In genomic region chr10:132763545-132763944, GRCh38 we compare ENCODE assay signal across 23 cellular contexts. TPM values are rescaled to one million over a fixed set of nuclear protein-coding genes. Genes with fewer than 3 reads are reported as not detected.
A peak's percentile ranks its signal among the peaks of the same experiment; 100 is the strongest.
DNase-seq lines count a peak whose midpoint lies in the region; ATAC-seq, FAIRE-seq and TF ChIP-seq lines count a peak whose summit lies in the region.
"Had no signal": no experiment of that assay in that cellular context is flagged by ENCODE, and none has a peak within 500 bp of the region (broad histone marks: within the 10 kb centered on the region; RNA-seq: fewer than 3 reads in every experiment).

No MANE protein-coding gene starts in this region.

- H3K4me2 ChIP-seq in HepG2 (ENCODE audit: low read depth, low read length) = no peak overlapping the region
- H3K4me2 ChIP-seq: A549, GM23338 had no signal

- H3K4me1 Mint-ChIP-seq in stimulated activated memory B cell treated with anti-CD40 and anti-IgM and Interleukin-4, amounts not matched to agents 10 μg/mL and 1 μg/mL and 100 μg/mL, for 72 hours = peaks cover 8% of the 10 kb centered on the region
- peaks cover 10% of the 10 kb centered on the region for H3K4me1 Mint-ChIP-seq in CD4-positive, alpha-beta T cell (ENCODE audit: low read depth)
- H3K4me1 Mint-ChIP-seq: GM23338 had no signal

- H3K27ac Mint-ChIP-seq in stimulated activated memory B cell treated with anti-CD40 and anti-IgM and Interleukin-4, amounts not matched to agents 10 μg/mL and 1 μg/mL and 100 μg/mL, for 72 hours = no peak overlapping the region
- H3K27ac Mint-ChIP-seq in CD4-positive, alpha-beta T cell = no peak overlapping the region

- H3K9me3 ChIP-seq in HepG2 (ENCODE audit: low read length) (no peaks in the 10 kb centered on the region), right lobe of liver (no peaks in the 10 kb centered on the region)
- H3K9me3 ChIP-seq in CD4-positive, alpha-beta T cell (ENCODE audit: control insufficient read depth, low read length) = no peaks in the 10 kb centered on the region
- H3K9me3 ChIP-seq: A549 had no signal

- no peaks in the 10 kb centered on the region; a peak in 1 of 5 replicates for H3K36me3 ChIP-seq in HepG2 (replicated peaks in 1 of 2; ENCODE audit: control insufficient read depth in 1 of 2, insufficient read depth in 2 of 2, low read length in 2 of 2)
- no peaks in the 10 kb centered on the region for H3K36me3 ChIP-seq in right lobe of liver

- H4K20me1 ChIP-seq in HepG2 (ENCODE audit: insufficient read depth, low read length) = no peaks in the 10 kb centered on the region

- CTCF ChIA-PET in HepG2 (lab: Yijun Ruan, JAX; ENCODE audit: low intra/inter-chr PET ratio, low total read pairs) = no interaction called here
- CTCF ChIA-PET in CD4-positive, alpha-beta T cell (lab: Charles Lee) = no interaction called here

- H3K4me3 Mint-ChIP-seq in stimulated activated memory B cell treated with anti-CD40 and anti-IgM and Interleukin-4, amounts not matched to agents 10 μg/mL and 1 μg/mL and 100 μg/mL, for 72 hours = no peak overlapping the region
- H3K4me3 Mint-ChIP-seq in CD4-positive, alpha-beta T cell = no peak overlapping the region
- H3K4me3 Mint-ChIP-seq: CD4-positive, alpha-beta memory T cell; GM23338 had no signal

- no peak for TF ChIP-seq EP300 in HepG2 (IDR thresholded peaks at IDR 0.05; ENCODE audit: low read depth in 2 of 2, low read length in 2 of 2)
- TF ChIP-seq EP300 in HepG2 (CRISPR knock-in tag; IDR thresholded peaks at IDR 0.05; ENCODE audit: borderline replicate concordance) = no peak

- no peak for FAIRE-seq in HepG2 (lab: Jason Lieb, UNC)
- FAIRE-seq: A549, GM12892, GM18507, H54 had no signal

- H3K27ac ChIP-seq in HepG2 (ENCODE audit: extremely low read length, insufficient read depth, low read length) (no peak overlapping the region), right lobe of liver (no peak overlapping the region), cingulate gyrus (ENCODE audit: low read depth, low read length) (peak overlapping the region; percentile 2), temporal lobe (ENCODE audit: low read depth, low read length) (peak overlapping the region; percentile 56)
- H3K27ac ChIP-seq in CD4-positive, alpha-beta T cell (ENCODE audit: low read depth, low read length) = no peak overlapping the region
- H3K27ac ChIP-seq: 22Rv1, A549, C4-2B, HL-60 had no signal

- ATAC-seq in HepG2 (no peak), right lobe of liver (no peak)
- no peak for ATAC-seq in stimulated activated memory B cell treated with anti-CD40 and anti-IgM and Interleukin-4, amounts not matched to agents 10 μg/mL and 1 μg/mL and 100 μg/mL, for 72 hours
- ATAC-seq in CD4-positive, alpha-beta T cell (ENCODE audit: poor library complexity) = no peak
- ATAC-seq: A549, GM23338 had no signal

- H3K4me1 ChIP-seq in HepG2 (ENCODE audit: insufficient read depth, low read length) (no peaks in the 10 kb centered on the region), right lobe of liver (no peaks in the 10 kb centered on the region)
- H3K4me1 ChIP-seq: A549 had no signal

- no TSS peak for BruUV-seq in HepG2 (replicated peaks; lab: Mats Ljungman, UMichigan)

- H3K36me3 Mint-ChIP-seq in stimulated activated memory B cell treated with anti-CD40 and anti-IgM and Interleukin-4, amounts not matched to agents 10 μg/mL and 1 μg/mL and 100 μg/mL, for 72 hours = peaks cover 69% of the 10 kb centered on the region
- H3K36me3 Mint-ChIP-seq in CD4-positive, alpha-beta T cell (ENCODE audit: low read depth) = peaks cover 14% of the 10 kb centered on the region

- no peak for TF ChIP-seq CTCF in HepG2 (CRISPR knock-in tag; IDR thresholded peaks at IDR 0.05)
- no peak for TF ChIP-seq CTCF in right lobe of liver (IDR thresholded peaks at IDR 0.05)
- no peak for TF ChIP-seq CTCF in CD4-positive, alpha-beta T cell (IDR thresholded peaks at IDR 0.05)

- DNase-seq in HepG2 (ENCODE audit: low spot score) = no peak
- no peak for DNase-seq in right lobe of liver
- DNase-seq in HuH-7 (ENCODE audit: low spot score) = no peak
- DNase-seq in CD4-positive, alpha-beta T cell = no peak
- DNase-seq: AML-193; CD4-positive, alpha-beta memory T cell; DMS153; DMS79; GDM1; HCEC 1CT had no signal

- H3K9ac ChIP-seq in HepG2 (ENCODE audit: insufficient read depth, low read depth, low read length) = no peak overlapping the region

- no peak overlapping the region for H2AFZ ChIP-seq in HepG2 (ENCODE audit: low read length)
- H2AFZ ChIP-seq: GM23338 had no signal

- H3K27me3 ChIP-seq in HepG2 (ENCODE audit: control insufficient read depth in 1 of 2, insufficient read depth in 2 of 2, low read length in 2 of 2) = no peaks in the 10 kb centered on the region
- H3K27me3 ChIP-seq in right lobe of liver = no peaks in the 10 kb centered on the region
- no peaks in the 10 kb centered on the region for H3K27me3 ChIP-seq in CD4-positive, alpha-beta T cell (ENCODE audit: control insufficient read depth, insufficient read depth, low read length)

- in situ Hi-C loops in HepG2 (cut with HindIII; ENCODE audit: extremely low pct_ligation_motif_present, low pct_unique_long_range_greater_than_20kb) = no loop called here

- no peaks in the 10 kb centered on the region for H3K27me3 Mint-ChIP-seq in stimulated activated memory B cell treated with anti-CD40 and anti-IgM and Interleukin-4, amounts not matched to agents 10 μg/mL and 1 μg/mL and 100 μg/mL, for 72 hours
- no peaks in the 10 kb centered on the region for H3K27me3 Mint-ChIP-seq in CD4-positive, alpha-beta T cell
- H3K27me3 Mint-ChIP-seq: CD4-positive, alpha-beta memory T cell had no signal

- 80% methylated on average over 1 of the region's 5 CpGs for WGBS in HepG2 (ENCODE audit: low lambda C conversion rate)
- 80% methylated on average over 1 of the region's 5 CpGs for WGBS in right lobe of liver (ENCODE audit: insufficient coverage, low coverage, low lambda C conversion rate, missing lambda C conversion rate)

- H3K79me2 ChIP-seq in HepG2 (ENCODE audit: insufficient read depth, low read length) = no peaks in the 10 kb centered on the region

- POLR2A ChIA-PET in HepG2 (lab: Yijun Ruan, JAX) = no interaction called here
- POLR2A ChIA-PET in CD4-positive, alpha-beta T cell (lab: Charles Lee) = no interaction called here

- no peak for TF ChIP-seq POLR2A in HepG2 (IDR thresholded peaks at IDR 0.05; ENCODE audit: insufficient read depth in 1 of 2, low read depth in 2 of 2, low read length in 2 of 2)
- no peak for TF ChIP-seq POLR2A in right lobe of liver (IDR thresholded peaks at IDR 0.05)

- no peak for TF ChIP-seq RAD21 in HepG2 (CRISPR knock-in tag; IDR thresholded peaks at IDR 0.05)

- intact Hi-C loops in HepG2 (cut with micrococcal nuclease; ENCODE audit: unreplicated experiment) (no loop called here), right lobe of liver (cut with DNase I) (no loop called here)
- intact Hi-C loops in CD4-positive, alpha-beta T cell (cut with DNase I, micrococcal nuclease) = no loop called here

- no peaks in the 10 kb centered on the region for H3K9me3 Mint-ChIP-seq in stimulated activated memory B cell treated with anti-CD40 and anti-IgM and Interleukin-4, amounts not matched to agents 10 μg/mL and 1 μg/mL and 100 μg/mL, for 72 hours
- H3K9me3 Mint-ChIP-seq in CD4-positive, alpha-beta T cell = no peaks in the 10 kb centered on the region

- no peak overlapping the region for H3K4me3 ChIP-seq in HepG2 (replicated peaks in 1 of 3; ENCODE audit: insufficient read depth in 1 of 3, low read depth in 2 of 3, low read length in 3 of 3)
- H3K4me3 ChIP-seq in right lobe of liver = no peak overlapping the region
- H3K4me3 ChIP-seq: A549, GM23338 had no signal

TF ChIP-seq in HepG2, 621 proteins besides CTCF, POLR2A, EP300 and RAD21 (continues in another document):
- TF ChIP-seq, protein P1, sequence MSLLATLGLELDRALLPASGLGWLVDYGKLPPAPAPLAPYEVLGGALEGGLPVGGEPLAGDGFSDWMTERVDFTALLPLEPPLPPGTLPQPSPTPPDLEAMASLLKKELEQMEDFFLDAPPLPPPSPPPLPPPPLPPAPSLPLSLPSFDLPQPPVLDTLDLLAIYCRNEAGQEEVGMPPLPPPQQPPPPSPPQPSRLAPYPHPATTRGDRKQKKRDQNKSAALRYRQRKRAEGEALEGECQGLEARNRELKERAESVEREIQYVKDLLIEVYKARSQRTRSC (CRISPR knock-in tag; IDR thresholded peaks at IDR 0.05; ENCODE audit: low read depth) = no peak

RNA-seq across cellular contexts. Expression of gene NKX6-2, which starts 22.4 kb away (rescaled TPM):
- not detected in 2 replicates for total RNA-seq in HepG2 (2016; rRNA removed; fragmentation: Illumina TruSeq; extraction: Trizol)
- total RNA-seq in HepG2 (2016; cell fraction: cytosol; rRNA removed; fragmentation: Illumina TruSeq; extraction: Trizol; ENCODE audit: low read depth) = not detected in 2 replicates
- total RNA-seq in HepG2 (2016; cell fraction: insoluble cytoplasmic fraction; rRNA removed; fragmentation: Illumina TruSeq; extraction: Trizol) = not detected in 2 replicates
- total RNA-seq in HepG2 (2016; cell fraction: membrane; rRNA removed; fragmentation: Illumina TruSeq; extraction: Trizol) = not detected in 2 replicates
- total RNA-seq in HepG2 (2016; cell fraction: nucleus; rRNA removed; fragmentation: Illumina TruSeq; extraction: Trizol) = not detected in 2 replicates
- polyA plus RNA-seq in HepG2 (2011; rRNA removed) = not detected in 2 replicates
- polyA plus RNA-seq in HepG2 (2011; cell fraction: cytosol; rRNA removed) = not detected in 2 replicates
- not detected in 2 replicates for polyA plus RNA-seq in HepG2 (2011; cell fraction: nucleus; rRNA removed)
- 0.52 and 1.5 TPM in 2 replicates for polyA plus RNA-seq in HepG2 (2012)
- not detected in 2 replicates for polyA plus RNA-seq in HepG2 (2016; cell fraction: cytosol; fragmentation: Illumina TruSeq; extraction: Trizol; ENCODE audit: low read depth)
- not detected in 2 replicates for polyA plus RNA-seq in HepG2 (2016; cell fraction: insoluble cytoplasmic fraction; fragmentation: Illumina TruSeq; extraction: Trizol; ENCODE audit: low read depth)
- polyA plus RNA-seq in HepG2 (2016; cell fraction: membrane; fragmentation: Illumina TruSeq; extraction: Trizol; ENCODE audit: low read depth) = not detected in 2 replicates
- polyA plus RNA-seq in HepG2 (2016; cell fraction: nucleus; fragmentation: Illumina TruSeq; extraction: Trizol; ENCODE audit: insufficient read depth, low read depth) = not detected in 2 replicates
- not detected in 2 replicates for polyA minus RNA-seq in HepG2 (2011; rRNA and poly(A)+ RNA removed; ENCODE audit: low replicate concordance)
- not detected in 2 replicates for polyA minus RNA-seq in HepG2 (2011; cell fraction: cytosol; rRNA and poly(A)+ RNA removed)
- polyA minus RNA-seq in HepG2 (2011; cell fraction: nucleus; rRNA and poly(A)+ RNA removed) = not detected in 2 replicates
- total RNA-seq in right lobe of liver = not detected
- total RNA-seq in temporal lobe = not detected
- total RNA-seq in CD4-positive, alpha-beta T cell = not detected
- total RNA-seq: CD4-positive, alpha-beta memory T cell; HT1080 had no signal
- polyA plus RNA-seq: A549, BJ had no signal

Comparison
In these comparisons a context has a peak if more than half of its experiments do, and no peak if none do; other contexts are left out.
1. H3K27ac ChIP-seq: peak in cingulate gyrus (single experiment) and temporal lobe (single experiment); none in HepG2 (single experiment), right lobe of liver (0 of 3) and CD4-positive, alpha-beta T cell (single experiment).